In genomic region chr16:88522276-88522949, GRCh38 we compare ENCODE assay signal across 19 cellular contexts. TPM values are rescaled to one million over a fixed set of nuclear protein-coding genes. Genes with fewer than 3 reads are reported as not detected.
DNase-seq lines count a peak whose midpoint lies in the region; ATAC-seq, FAIRE-seq and TF ChIP-seq lines count a peak whose summit lies in the region.
"Had no signal": no experiment of that assay in that cellular context is flagged by ENCODE, and none has a peak within 500 bp of the region (broad histone marks: within the 10 kb centered on the region; RNA-seq: fewer than 3 reads in every experiment).

No MANE protein-coding gene starts in this region.

- H3K27ac Mint-ChIP-seq in Caco-2 (ENCODE audit: unreplicated experiment): peak overlapping the region; percentile 42
- H3K27ac Mint-ChIP-seq in central memory CD8-positive, alpha-beta T cell (ENCODE audit: low read depth): peak overlapping the region; percentile 53
- H3K27ac Mint-ChIP-seq in neural progenitor cell: peak overlapping the region; percentile 25

- H3K36me3 Mint-ChIP-seq in Caco-2 (ENCODE audit: insufficient read depth, unreplicated experiment): peaks cover 25% of the 10 kb centered on the region
- H3K36me3 Mint-ChIP-seq in central memory CD8-positive, alpha-beta T cell (ENCODE audit: insufficient read depth): peaks cover 24% of the 10 kb centered on the region
- H3K36me3 Mint-ChIP-seq in neural progenitor cell: peaks cover 6% of the 10 kb centered on the region

- DNase-seq in Caco-2: no peak
- no peak for DNase-seq in central memory CD8-positive, alpha-beta T cell (ENCODE audit: low spot score in 2 of 2)
- DNase-seq in neural progenitor cell (ENCODE audit: low spot score): no peak
- no peak for DNase-seq in GM12891 (ENCODE audit: insufficient read length, low spot score)
- DNase-seq: CD4-positive, CD25-positive, alpha-beta regulatory T cell; DMS79 treated with DMSO at 0.1 percent for 48 hours; GOT3; NCI-H1048; NCI-H146; NCI-H2081; NCI-H510A; NCI-H82; PC-9 had no signal

- no peak for TF ChIP-seq CTCF in Caco-2 (IDR thresholded peaks at IDR 0.05; ENCODE audit: insufficient read depth in 1 of 2, low read depth in 1 of 2, low read length in 1 of 2, severe bottlenecking in 1 of 2, unreplicated experiment in 1 of 2)
- no peak for TF ChIP-seq CTCF in neural progenitor cell (IDR thresholded peaks at IDR 0.05)

- CTCF ChIA-PET in Caco-2 (lab: Charles Lee): interaction anchor here (1.1 kb wide), 1 partner anchor 14 kb away, joined by 3 read pairs; no protein-coding TSS in a partner anchor

- no peak for ATAC-seq in central memory CD8-positive, alpha-beta T cell (replicated peaks; ENCODE audit: extremely low read depth, poor library complexity, severe bottlenecking)
- ATAC-seq in HG02973 (IDR thresholded peaks at IDR 0.05; ENCODE audit: unreplicated experiment) (no peak), GM18520 (IDR thresholded peaks at IDR 0.05; ENCODE audit: unreplicated experiment) (no peak)

- no peaks in the 10 kb centered on the region for H3K27me3 Mint-ChIP-seq in Caco-2 (ENCODE audit: insufficient read depth, unreplicated experiment)
- no peaks in the 10 kb centered on the region for H3K27me3 Mint-ChIP-seq in central memory CD8-positive, alpha-beta T cell
- peaks cover 10% of the 10 kb centered on the region for H3K27me3 Mint-ChIP-seq in neural progenitor cell (ENCODE audit: insufficient read depth, low read depth)
- H3K27me3 Mint-ChIP-seq: CD4-positive, CD25-positive, alpha-beta regulatory T cell had no signal

- peaks cover 13% of the 10 kb centered on the region; the same call in 1 of the 2 replicates for H3K36me3 ChIP-seq in BLaER1
- no peaks in the 10 kb centered on the region for H3K36me3 ChIP-seq in Caco-2 (ENCODE audit: control insufficient read depth, insufficient read depth, low read length)
- H3K36me3 ChIP-seq in neural progenitor cell: no peaks in the 10 kb centered on the region
- H3K36me3 ChIP-seq: SJSA1 had no signal

- H3K9me3 Mint-ChIP-seq in Caco-2 (ENCODE audit: unreplicated experiment): peaks cover 33% of the 10 kb centered on the region
- H3K9me3 Mint-ChIP-seq in central memory CD8-positive, alpha-beta T cell: peaks cover 6% of the 10 kb centered on the region
- peaks cover 8% of the 10 kb centered on the region for H3K9me3 Mint-ChIP-seq in neural progenitor cell
- H3K9me3 Mint-ChIP-seq: CD4-positive, CD25-positive, alpha-beta regulatory T cell had no signal

- no peaks in the 10 kb centered on the region for H3K79me2 ChIP-seq in neural progenitor cell (ENCODE audit: low read depth)

- H3K4me1 ChIP-seq in BLaER1 (peaks cover 53% of the 10 kb centered on the region), Caco-2 (peaks cover 19% of the 10 kb centered on the region), neural progenitor cell (peaks cover 3% of the 10 kb centered on the region)
- H3K4me1 ChIP-seq: A549 had no signal

- no peaks in the 10 kb centered on the region for H3K4me1 Mint-ChIP-seq in Caco-2 (ENCODE audit: low read depth, unreplicated experiment)
- peaks cover 9% of the 10 kb centered on the region for H3K4me1 Mint-ChIP-seq in central memory CD8-positive, alpha-beta T cell
- peaks cover 2% of the 10 kb centered on the region for H3K4me1 Mint-ChIP-seq in neural progenitor cell

- peaks cover 3% of the 10 kb centered on the region for H3F3A ChIP-seq in neural progenitor cell (ENCODE audit: low read depth)

- intact Hi-C loops in Caco-2 (cut with micrococcal nuclease; ENCODE audit: unreplicated experiment): no loop called here

- no peak overlapping the region for H2AFZ ChIP-seq in neural progenitor cell (replicated peaks)
- H2AFZ ChIP-seq: PC-9 had no signal

- H3K9me3 ChIP-seq in BLaER1 (no peaks in the 10 kb centered on the region), Caco-2 (no peaks in the 10 kb centered on the region), neural progenitor cell (ENCODE audit: low read depth) (no peaks in the 10 kb centered on the region)
- H3K9me3 ChIP-seq: A549, SJSA1 had no signal

- peaks cover 56% of the 10 kb centered on the region for H4K20me1 ChIP-seq in BLaER1
- peaks cover 3% of the 10 kb centered on the region for H4K20me1 ChIP-seq in neural progenitor cell (ENCODE audit: low read depth)

- BruUV-seq in Caco-2 (replicated peaks; lab: Mats Ljungman, UMichigan): no TSS peak

- H3K4me3 ChIP-seq in BLaER1 (no peak overlapping the region), Caco-2 (ENCODE audit: low read depth, low read length) (no peak overlapping the region), neural progenitor cell (no peak overlapping the region)
- H3K4me3 ChIP-seq: A549, PC-9, SJSA1 had no signal

- H3K27me3 ChIP-seq in BLaER1: no peaks in the 10 kb centered on the region
- no peaks in the 10 kb centered on the region for H3K27me3 ChIP-seq in Caco-2 (replicated peaks; ENCODE audit: control insufficient read depth, insufficient read depth, low read length)
- no peaks in the 10 kb centered on the region for H3K27me3 ChIP-seq in neural progenitor cell
- H3K27me3 ChIP-seq: SJSA1 had no signal

- H3K27ac ChIP-seq in BLaER1 (no peak overlapping the region), neural progenitor cell (no peak overlapping the region)
- H3K27ac ChIP-seq: A549, PC-9, SJSA1 had no signal

- POLR2A ChIA-PET in Caco-2 (lab: Charles Lee): interaction anchor here (0.6 kb wide), 1 partner anchor 14 kb away, joined by 3 read pairs; no protein-coding TSS in a partner anchor

- H3K4me2 ChIP-seq in BLaER1 (peak overlapping the region; percentile 48), neural progenitor cell (no peak overlapping the region)
- H3K4me2 ChIP-seq: A549, PC-9 had no signal

- H3K4me3 Mint-ChIP-seq in Caco-2 (ENCODE audit: unreplicated experiment): no peak overlapping the region
- H3K4me3 Mint-ChIP-seq in central memory CD8-positive, alpha-beta T cell: no peak overlapping the region
- H3K4me3 Mint-ChIP-seq in neural progenitor cell: no peak overlapping the region
- H3K4me3 Mint-ChIP-seq: CD4-positive, CD25-positive, alpha-beta regulatory T cell had no signal

- FAIRE-seq in GM12891 (lab: Jason Lieb, UNC): no peak
- FAIRE-seq: A549, D721Med had no signal

- H3K9ac ChIP-seq in BLaER1 (no peak overlapping the region), neural progenitor cell (no peak overlapping the region)

- no peak for TF ChIP-seq POLR2A in GM12891 (IDR thresholded peaks at IDR 0.05; ENCODE audit: low read depth, low read length)

TF ChIP-seq in GM12891, 5 proteins besides CTCF, POLR2A, EP300 and RAD21:
- TF ChIP-seq SPI1 (IDR thresholded peaks at IDR 0.05; ENCODE audit: low read depth, low read length): no peak

RNA-seq across cellular contexts. Expression of gene ZC3H18, which starts 47.8 kb away (rescaled TPM):
- total RNA-seq in Caco-2 (2022) (82.0 and 91.9 TPM in 2 replicates), neural progenitor cell (ENCODE audit: low replicate concordance) (24.2 and 38.6 TPM in 2 replicates)
- 26.0 TPM for polyA plus RNA-seq in GM12891 (2012; ENCODE audit: low read depth, missing spikeins)
